In genomic region chr9:92527832-92528536, GRCh38 we compare ENCODE assay signal across 22 cellular contexts. TPM values are rescaled to one million over a fixed set of nuclear protein-coding genes. Genes with fewer than 3 reads are reported as not detected.
"Had no signal": no experiment of that assay in that cellular context is flagged by ENCODE, and none has a peak within 500 bp of the region (broad histone marks: within the 10 kb centered on the region; RNA-seq: fewer than 3 reads in every experiment).

No MANE protein-coding gene starts in this region.

- H3K4me1 ChIP-seq: esophagus muscularis mucosa, thyroid gland had no signal

- FAIRE-seq: endothelial cell of umbilical vein, frontal cortex had no signal

- ATAC-seq: effector memory CD8-positive, alpha-beta T cell; stimulated activated naive CD8-positive, alpha-beta T cell treated with anti-CD3 and anti-CD28 coated beads, Interleukin-15, Interleukin-2, amounts not matched to agents 100 U/mL and 50 U/mL, for 24 hours; T-cell had no signal

- H3K27me3 ChIP-seq: esophagus muscularis mucosa, neural progenitor cell, thyroid gland had no signal

- H3K9me3 ChIP-seq: esophagus muscularis mucosa, thyroid gland had no signal

- DNase-seq: activated CD4-positive, CD25-positive, alpha-beta regulatory T cell treated with anti-CD3 and anti-CD28 coated beads, Interleukin-2, amount 50 U/mL, for 72 hours; activated naive CD4-positive, alpha-beta T cell treated with anti-CD3 and anti-CD28 coated beads for 36 hours; activated naive CD8-positive, alpha-beta T cell treated with anti-CD3 and anti-CD28 coated beads, Interleukin-2, amount 50 U/mL, for 24 hours; activated T-cell treated with anti-CD3 and anti-CD28 coated beads, Interleukin-2, amount 50 U/mL, for 24 hours; central memory CD4-positive, alpha-beta T cell; effector memory CD8-positive, alpha-beta T cell; glutamatergic neuron; left cardiac atrium; naive B cell; stimulated activated CD4-positive, alpha-beta T cell treated with anti-CD3 and anti-CD28 coated beads, Interleukin-4, amount 100 ng/mL, for 24 hours; stimulated activated naive CD8-positive, alpha-beta T cell treated with anti-CD3 and anti-CD28 coated beads, Interleukin-15, Interleukin-2, amounts not matched to agents 100 U/mL and 50 U/mL, for 24 hours; substantia nigra; T-cell; thyroid gland had no signal

- H3K4me3 ChIP-seq: esophagus muscularis mucosa, lung, neural progenitor cell, thyroid gland had no signal

- H3K9ac ChIP-seq: neural progenitor cell had no signal

- H3K27ac ChIP-seq: esophagus muscularis mucosa, neural progenitor cell, thyroid gland, VCaP had no signal

- H3K36me3 ChIP-seq: esophagus muscularis mucosa, neural progenitor cell, thyroid gland had no signal

RNA-seq across cellular contexts. Expression of gene ECM2, which starts 7.8 kb away (rescaled TPM):
- total RNA-seq: activated naive CD4-positive, alpha-beta T cell treated with anti-CD3 and anti-CD28 coated beads for 36 hours; dermis microvascular lymphatic vessel endothelial cell; endothelial cell of umbilical vein; T-cell had no signal

RNA-seq across cellular contexts. Expression of gene ASPN, which starts 45.7 kb away (rescaled TPM):
- total RNA-seq: activated naive CD4-positive, alpha-beta T cell treated with anti-CD3 and anti-CD28 coated beads for 36 hours; dermis microvascular lymphatic vessel endothelial cell; endothelial cell of umbilical vein; renal cortical epithelial cell; T-cell had no signal
- polyA plus RNA-seq: endothelial cell of umbilical vein had no signal
